In the genomic region with DNA sequence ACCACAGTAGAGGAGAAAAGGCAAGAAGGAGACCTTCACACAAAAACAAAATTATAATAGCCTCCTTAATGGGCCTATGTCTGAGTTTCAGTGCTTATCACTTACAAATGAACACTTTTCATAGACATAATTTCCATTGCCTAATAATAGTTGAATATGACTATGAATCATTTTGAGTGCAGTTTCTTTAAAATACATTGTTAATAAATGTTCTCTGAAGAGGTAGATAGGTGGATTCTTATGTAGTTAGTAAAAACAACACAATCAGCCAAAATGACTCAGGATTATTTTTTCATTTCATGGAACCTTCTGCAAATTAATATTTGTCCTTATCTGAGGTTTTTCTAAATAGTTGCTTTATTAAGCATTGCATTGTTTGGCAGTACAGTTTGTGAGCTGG, we compare ENCODE assay signal across 1 cellular context.
TF ChIP-seq lines count a peak whose summit lies in the region.

No MANE protein-coding gene starts in this region.

TF ChIP-seq in SK-N-SH, 30 proteins besides CTCF, POLR2A, EP300 and RAD21 (continued from another document):
- TF ChIP-seq, protein P1, sequence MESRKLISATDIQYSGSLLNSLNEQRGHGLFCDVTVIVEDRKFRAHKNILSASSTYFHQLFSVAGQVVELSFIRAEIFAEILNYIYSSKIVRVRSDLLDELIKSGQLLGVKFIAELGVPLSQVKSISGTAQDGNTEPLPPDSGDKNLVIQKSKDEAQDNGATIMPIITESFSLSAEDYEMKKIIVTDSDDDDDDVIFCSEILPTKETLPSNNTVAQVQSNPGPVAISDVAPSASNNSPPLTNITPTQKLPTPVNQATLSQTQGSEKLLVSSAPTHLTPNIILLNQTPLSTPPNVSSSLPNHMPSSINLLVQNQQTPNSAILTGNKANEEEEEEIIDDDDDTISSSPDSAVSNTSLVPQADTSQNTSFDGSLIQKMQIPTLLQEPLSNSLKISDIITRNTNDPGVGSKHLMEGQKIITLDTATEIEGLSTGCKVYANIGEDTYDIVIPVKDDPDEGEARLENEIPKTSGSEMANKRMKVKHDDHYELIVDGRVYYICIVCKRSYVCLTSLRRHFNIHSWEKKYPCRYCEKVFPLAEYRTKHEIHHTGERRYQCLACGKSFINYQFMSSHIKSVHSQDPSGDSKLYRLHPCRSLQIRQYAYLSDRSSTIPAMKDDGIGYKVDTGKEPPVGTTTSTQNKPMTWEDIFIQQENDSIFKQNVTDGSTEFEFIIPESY (IDR thresholded peaks at IDR 0.05; ENCODE audit: borderline replicate concordance, low read depth) = no peak
- TF ChIP-seq, protein P2, sequence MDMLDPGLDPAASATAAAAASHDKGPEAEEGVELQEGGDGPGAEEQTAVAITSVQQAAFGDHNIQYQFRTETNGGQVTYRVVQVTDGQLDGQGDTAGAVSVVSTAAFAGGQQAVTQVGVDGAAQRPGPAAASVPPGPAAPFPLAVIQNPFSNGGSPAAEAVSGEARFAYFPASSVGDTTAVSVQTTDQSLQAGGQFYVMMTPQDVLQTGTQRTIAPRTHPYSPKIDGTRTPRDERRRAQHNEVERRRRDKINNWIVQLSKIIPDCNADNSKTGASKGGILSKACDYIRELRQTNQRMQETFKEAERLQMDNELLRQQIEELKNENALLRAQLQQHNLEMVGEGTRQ (IDR thresholded peaks at IDR 0.05; ENCODE audit: borderline replicate concordance, low read depth, low read length) = no peak
- TF ChIP-seq GATA2 (CRISPR knock-in tag; IDR thresholded peaks at IDR 0.05) = no peak
- TF ChIP-seq YY1 (IDR thresholded peaks at IDR 0.05; ENCODE audit: low read depth) = no peak
TF ChIP-seq in SK-N-SH: peak in this region for 0.
